ENCODE assay signal across 1 cellular context in genomic region chr12:62259993-62260732, GRCh38.
TF ChIP-seq lines count a peak whose summit lies in the region.

Gene USP15 (plus strand): TSS chr12:62260404. CDS start chr12:62260415, 11 bp downstream.

TF ChIP-seq in K562, 482 proteins besides CTCF, POLR2A, EP300 and RAD21 (continued from another document and continues in another):
- TF ChIP-seq, protein P1, sequence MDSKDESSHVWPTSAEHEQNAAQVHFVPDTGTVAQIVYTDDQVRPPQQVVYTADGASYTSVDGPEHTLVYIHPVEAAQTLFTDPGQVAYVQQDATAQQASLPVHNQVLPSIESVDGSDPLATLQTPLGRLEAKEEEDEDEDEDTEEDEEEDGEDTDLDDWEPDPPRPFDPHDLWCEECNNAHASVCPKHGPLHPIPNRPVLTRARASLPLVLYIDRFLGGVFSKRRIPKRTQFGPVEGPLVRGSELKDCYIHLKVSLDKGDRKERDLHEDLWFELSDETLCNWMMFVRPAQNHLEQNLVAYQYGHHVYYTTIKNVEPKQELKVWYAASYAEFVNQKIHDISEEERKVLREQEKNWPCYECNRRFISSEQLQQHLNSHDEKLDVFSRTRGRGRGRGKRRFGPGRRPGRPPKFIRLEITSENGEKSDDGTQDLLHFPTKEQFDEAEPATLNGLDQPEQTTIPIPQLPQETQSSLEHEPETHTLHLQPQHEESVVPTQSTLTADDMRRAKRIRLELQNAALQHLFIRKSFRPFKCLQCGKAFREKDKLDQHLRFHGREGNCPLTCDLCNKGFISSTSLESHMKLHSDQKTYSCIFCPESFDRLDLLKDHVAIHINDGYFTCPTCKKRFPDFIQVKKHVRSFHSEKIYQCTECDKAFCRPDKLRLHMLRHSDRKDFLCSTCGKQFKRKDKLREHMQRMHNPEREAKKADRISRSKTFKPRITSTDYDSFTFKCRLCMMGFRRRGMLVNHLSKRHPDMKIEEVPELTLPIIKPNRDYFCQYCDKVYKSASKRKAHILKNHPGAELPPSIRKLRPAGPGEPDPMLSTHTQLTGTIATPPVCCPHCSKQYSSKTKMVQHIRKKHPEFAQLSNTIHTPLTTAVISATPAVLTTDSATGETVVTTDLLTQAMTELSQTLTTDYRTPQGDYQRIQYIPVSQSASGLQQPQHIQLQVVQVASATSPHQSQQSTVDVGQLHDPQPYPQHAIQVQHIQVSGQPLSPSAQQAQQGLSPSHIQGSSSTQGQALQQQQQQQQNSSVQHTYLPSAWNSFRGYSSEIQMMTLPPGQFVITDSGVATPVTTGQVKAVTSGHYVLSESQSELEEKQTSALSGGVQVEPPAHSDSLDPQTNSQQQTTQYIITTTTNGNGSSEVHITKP (IDR thresholded peaks at IDR 0.05; ENCODE audit: partially characterized antibody): peak; percentile 100
- peak; percentile 77; the same call in 1 of the 2 replicates for TF ChIP-seq LCOR (CRISPR knock-in tag; IDR thresholded peaks at IDR 0.05)
- TF ChIP-seq NUFIP1 (IDR thresholded peaks at IDR 0.05; ENCODE audit: partially characterized antibody): peak; percentile 22
- no peak for TF ChIP-seq ATF1 (CRISPR knock-in tag; IDR thresholded peaks at IDR 0.05)
- TF ChIP-seq ATF1 (tag; IDR thresholded peaks at IDR 0.05): peak; percentile 86
- no peak for TF ChIP-seq ZBTB12 (CRISPR knock-in tag; IDR thresholded peaks at IDR 0.05)
- TF ChIP-seq ZNF445 (CRISPR knock-in tag; IDR thresholded peaks at IDR 0.05; ENCODE audit: low read depth): no peak
- TF ChIP-seq CEBPB (tag; IDR thresholded peaks at IDR 0.05): no peak
- TF ChIP-seq GATAD2B (IDR thresholded peaks at IDR 0.05; ENCODE audit: borderline replicate concordance): no peak
- TF ChIP-seq EGR1 (conservative IDR thresholded peaks at IDR 0.05): peak; percentile 95
- TF ChIP-seq NKRF (IDR thresholded peaks at IDR 0.05; ENCODE audit: borderline replicate concordance): no peak
- TF ChIP-seq ZNF197 (CRISPR knock-in tag; IDR thresholded peaks at IDR 0.05; ENCODE audit: low read depth): no peak
- TF ChIP-seq, protein P2, sequence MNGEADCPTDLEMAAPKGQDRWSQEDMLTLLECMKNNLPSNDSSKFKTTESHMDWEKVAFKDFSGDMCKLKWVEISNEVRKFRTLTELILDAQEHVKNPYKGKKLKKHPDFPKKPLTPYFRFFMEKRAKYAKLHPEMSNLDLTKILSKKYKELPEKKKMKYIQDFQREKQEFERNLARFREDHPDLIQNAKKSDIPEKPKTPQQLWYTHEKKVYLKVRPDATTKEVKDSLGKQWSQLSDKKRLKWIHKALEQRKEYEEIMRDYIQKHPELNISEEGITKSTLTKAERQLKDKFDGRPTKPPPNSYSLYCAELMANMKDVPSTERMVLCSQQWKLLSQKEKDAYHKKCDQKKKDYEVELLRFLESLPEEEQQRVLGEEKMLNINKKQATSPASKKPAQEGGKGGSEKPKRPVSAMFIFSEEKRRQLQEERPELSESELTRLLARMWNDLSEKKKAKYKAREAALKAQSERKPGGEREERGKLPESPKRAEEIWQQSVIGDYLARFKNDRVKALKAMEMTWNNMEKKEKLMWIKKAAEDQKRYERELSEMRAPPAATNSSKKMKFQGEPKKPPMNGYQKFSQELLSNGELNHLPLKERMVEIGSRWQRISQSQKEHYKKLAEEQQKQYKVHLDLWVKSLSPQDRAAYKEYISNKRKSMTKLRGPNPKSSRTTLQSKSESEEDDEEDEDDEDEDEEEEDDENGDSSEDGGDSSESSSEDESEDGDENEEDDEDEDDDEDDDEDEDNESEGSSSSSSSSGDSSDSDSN (IDR thresholded peaks at IDR 0.05; ENCODE audit: borderline replicate concordance in 1 of 2, low read depth in 2 of 2, low read length in 2 of 2): peak in 1 of 2 experiments; percentile 83; a peak in 1 of 4 replicates
- no peak for TF ChIP-seq POLR3A (IDR thresholded peaks at IDR 0.05; ENCODE audit: borderline replicate concordance, extremely low read depth, insufficient read depth, insufficient read length)
- TF ChIP-seq RBM17 (IDR thresholded peaks at IDR 0.05; ENCODE audit: borderline replicate concordance, low read depth, low read length): no peak
- peak; percentile 84 for TF ChIP-seq PHF8 (IDR thresholded peaks at IDR 0.05; ENCODE audit: borderline replicate concordance, low read length)
- TF ChIP-seq MCM7 (IDR thresholded peaks at IDR 0.05): no peak
- peak in 1 of 2 experiments; percentile 96; a peak in 2 of 4 replicates for TF ChIP-seq KDM1A (IDR thresholded peaks at IDR 0.05)
- TF ChIP-seq CUX1 (CRISPR knock-in tag; IDR thresholded peaks at IDR 0.05): no peak
- 0 out of 2 replicates have a peak, but pooled peaks have one; percentile 1 for TF ChIP-seq MEF2A (IDR thresholded peaks at IDR 0.05; ENCODE audit: control insufficient read depth, low read depth, low read length)
- peak; percentile 75 for TF ChIP-seq SIN3B (IDR thresholded peaks at IDR 0.05; ENCODE audit: low read depth)
- TF ChIP-seq MTF1 (CRISPR knock-in tag; IDR thresholded peaks at IDR 0.05; ENCODE audit: borderline replicate concordance): no peak
- peak; percentile 83 for TF ChIP-seq SREBF1 (IDR thresholded peaks at IDR 0.05; ENCODE audit: borderline replicate concordance, low read depth, low read length)
- TF ChIP-seq YBX1 (IDR thresholded peaks at IDR 0.05): no peak
- no peak for TF ChIP-seq KHSRP (IDR thresholded peaks at IDR 0.05)
- no peak for TF ChIP-seq EWSR1 (IDR thresholded peaks at IDR 0.05; ENCODE audit: borderline replicate concordance, low read depth, partially characterized antibody)
- TF ChIP-seq GATAD2A (IDR thresholded peaks at IDR 0.05): 0 out of 2 replicates have a peak, but pooled peaks have one; percentile 67
- TF ChIP-seq FOXM1 (IDR thresholded peaks at IDR 0.05; ENCODE audit: low read depth): peak; percentile 85
- no peak for TF ChIP-seq FOXM1 (CRISPR knock-in tag; IDR thresholded peaks at IDR 0.05; ENCODE audit: low read depth)
- TF ChIP-seq JUND (IDR thresholded peaks at IDR 0.05; ENCODE audit: borderline replicate concordance, low read depth, low read length): peak; percentile 94
- TF ChIP-seq JUND (tag; IDR thresholded peaks at IDR 0.05; ENCODE audit: borderline replicate concordance, low read depth, low read length): no peak; the same call in 2 of the 3 replicates
- TF ChIP-seq TAF9B (IDR thresholded peaks at IDR 0.05; ENCODE audit: partially characterized antibody): peak; percentile 86
- no peak for TF ChIP-seq GABPB2 (CRISPR knock-in tag; conservative IDR thresholded peaks at IDR 0.05)
- TF ChIP-seq HCFC1 (IDR thresholded peaks at IDR 0.05; ENCODE audit: low read depth, low read length): peak; percentile 72
- 0 out of 2 replicates have a peak, but pooled peaks have one; percentile 40 for TF ChIP-seq MIER1 (IDR thresholded peaks at IDR 0.05; ENCODE audit: low read depth)
- TF ChIP-seq HOMEZ (CRISPR knock-in tag; IDR thresholded peaks at IDR 0.05): peak; percentile 80; the same call in 1 of the 2 replicates
- TF ChIP-seq ZBTB17 (CRISPR knock-in tag; IDR thresholded peaks at IDR 0.05): no peak
- no peak for TF ChIP-seq ZNF174 (CRISPR knock-in tag; IDR thresholded peaks at IDR 0.05)
- TF ChIP-seq ZC3H4 (CRISPR knock-in tag; IDR thresholded peaks at IDR 0.05; ENCODE audit: borderline replicate concordance): no peak
- TF ChIP-seq HDGF (IDR thresholded peaks at IDR 0.05): no peak
- TF ChIP-seq, protein P3, sequence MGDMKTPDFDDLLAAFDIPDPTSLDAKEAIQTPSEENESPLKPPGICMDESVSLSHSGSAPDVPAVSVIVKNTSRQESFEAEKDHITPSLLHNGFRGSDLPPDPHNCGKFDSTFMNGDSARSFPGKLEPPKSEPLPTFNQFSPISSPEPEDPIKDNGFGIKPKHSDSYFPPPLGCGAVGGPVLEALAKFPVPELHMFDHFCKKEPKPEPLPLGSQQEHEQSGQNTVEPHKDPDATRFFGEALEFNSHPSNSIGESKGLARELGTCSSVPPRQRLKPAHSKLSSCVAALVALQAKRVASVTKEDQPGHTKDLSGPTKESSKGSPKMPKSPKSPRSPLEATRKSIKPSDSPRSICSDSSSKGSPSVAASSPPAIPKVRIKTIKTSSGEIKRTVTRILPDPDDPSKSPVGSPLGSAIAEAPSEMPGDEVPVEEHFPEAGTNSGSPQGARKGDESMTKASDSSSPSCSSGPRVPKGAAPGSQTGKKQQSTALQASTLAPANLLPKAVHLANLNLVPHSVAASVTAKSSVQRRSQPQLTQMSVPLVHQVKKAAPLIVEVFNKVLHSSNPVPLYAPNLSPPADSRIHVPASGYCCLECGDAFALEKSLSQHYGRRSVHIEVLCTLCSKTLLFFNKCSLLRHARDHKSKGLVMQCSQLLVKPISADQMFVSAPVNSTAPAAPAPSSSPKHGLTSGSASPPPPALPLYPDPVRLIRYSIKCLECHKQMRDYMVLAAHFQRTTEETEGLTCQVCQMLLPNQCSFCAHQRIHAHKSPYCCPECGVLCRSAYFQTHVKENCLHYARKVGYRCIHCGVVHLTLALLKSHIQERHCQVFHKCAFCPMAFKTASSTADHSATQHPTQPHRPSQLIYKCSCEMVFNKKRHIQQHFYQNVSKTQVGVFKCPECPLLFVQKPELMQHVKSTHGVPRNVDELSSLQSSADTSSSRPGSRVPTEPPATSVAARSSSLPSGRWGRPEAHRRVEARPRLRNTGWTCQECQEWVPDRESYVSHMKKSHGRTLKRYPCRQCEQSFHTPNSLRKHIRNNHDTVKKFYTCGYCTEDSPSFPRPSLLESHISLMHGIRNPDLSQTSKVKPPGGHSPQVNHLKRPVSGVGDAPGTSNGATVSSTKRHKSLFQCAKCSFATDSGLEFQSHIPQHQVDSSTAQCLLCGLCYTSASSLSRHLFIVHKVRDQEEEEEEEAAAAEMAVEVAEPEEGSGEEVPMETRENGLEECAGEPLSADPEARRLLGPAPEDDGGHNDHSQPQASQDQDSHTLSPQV (IDR thresholded peaks at IDR 0.05): 0 out of 2 replicates have a peak, but pooled peaks have one; percentile 30
